23 cellular contexts compared by ENCODE assay signal in genomic region chrX:106742193-106742592, GRCh38. TPM values are rescaled to one million over a fixed set of nuclear protein-coding genes. Genes with fewer than 3 reads are reported as not detected.
"Had no signal": no experiment of that assay in that cellular context is flagged by ENCODE, and none has a peak within 500 bp of the region (broad histone marks: within the 10 kb centered on the region; RNA-seq: fewer than 3 reads in every experiment).

No MANE protein-coding gene starts in this region.

- H3K27ac ChIP-seq: brain microvascular endothelial cell had no signal

- H3K27me3 ChIP-seq: brain microvascular endothelial cell had no signal

- H3K4me3 ChIP-seq: K562 had no signal

- ATAC-seq: activated T-helper 17 cell treated with anti-CD3 and anti-CD28 coated beads, Interleukin-2, amount 50 U/mL, for 72 hours; K562; T-helper 17 cell; WTC11 had no signal

- H3K36me3 ChIP-seq: brain microvascular endothelial cell had no signal

- DNase-seq: activated CD4-positive, alpha-beta memory T cell treated with anti-CD3 and anti-CD28 coated beads, Interleukin-2, amount 10 ng/mL, durations not matched to agents 7 days and 5 days; activated CD4-positive, alpha-beta T cell treated with anti-CD3 and anti-CD28 coated beads for 1 hour; activated CD4-positive, alpha-beta T cell treated with anti-CD3 and anti-CD28 coated beads, Interleukin-2, amount 10 ng/mL, durations not matched to agents 7 days and 5 days; activated gamma-delta T cell; activated naive CD4-positive, alpha-beta T cell treated with anti-CD3 and anti-CD28 coated beads, Interleukin-2, amount 10 ng/mL, durations not matched to agents 7 days and 5 days; activated naive CD8-positive, alpha-beta T cell treated with anti-CD3 and anti-CD28 coated beads for 36 hours; activated T-cell treated with anti-CD3 and anti-CD28 coated beads for 4 hours; activated T-cell treated with anti-CD3 and anti-CD28 coated beads, Interleukin-2, amount 50 U/mL, for 48 hours; brain microvascular endothelial cell; Karpas-422; NCI-H1105 treated with DMSO at 0.1 percent for 48 hours; NCI-H1436 treated with DMSO at 0.1 percent for 48 hours; NCI-H187; NCI-H2081; NCI-H446; NCI-H524; SHP77 treated with DMSO at 0.1 percent for 48 hours; T-helper 17 cell; T-helper 9 cell had no signal

RNA-seq across cellular contexts. Expression of gene RNF128, which starts 15.7 kb away (rescaled TPM):
- total RNA-seq: activated CD4-positive, alpha-beta memory T cell treated with anti-CD3 and anti-CD28 coated beads, Interleukin-2, amount 10 ng/mL, durations not matched to agents 7 days and 5 days; activated CD4-positive, alpha-beta T cell treated with anti-CD3 and anti-CD28 coated beads, Interleukin-2, amount 10 ng/mL, durations not matched to agents 7 days and 5 days; activated CD8-positive, alpha-beta memory T cell treated with anti-CD3 and anti-CD28 coated beads for 36 hours; activated naive CD8-positive, alpha-beta T cell treated with anti-CD3 and anti-CD28 coated beads for 36 hours; activated T-helper 17 cell treated with anti-CD3 and anti-CD28 coated beads, Interleukin-2, amount 50 U/mL, for 72 hours; T-helper 17 cell had no signal
- polyA plus RNA-seq: K562 had no signal
